Comparison of ENCODE assay signal across 26 cellular contexts in genomic region chr15:41072013-41072412, GRCh38. TPM values are rescaled to one million over a fixed set of nuclear protein-coding genes. Genes with fewer than 3 reads are reported as not detected.
DNase-seq lines count a peak whose midpoint lies in the region; ATAC-seq, FAIRE-seq and TF ChIP-seq lines count a peak whose summit lies in the region.
"Had no signal": no experiment of that assay in that cellular context is flagged by ENCODE, and none has a peak within 500 bp of the region (broad histone marks: within the 10 kb centered on the region; RNA-seq: fewer than 3 reads in every experiment).

No MANE protein-coding gene starts in this region.

- no peaks in the 10 kb centered on the region for H4K20me1 ChIP-seq in HepG2 (ENCODE audit: insufficient read depth, low read length)

- DNase-seq in HepG2 (ENCODE audit: low spot score) (no peak), right lobe of liver (no peak), kidney (no peak), GM12892 (ENCODE audit: insufficient read length) (no peak), gastrocnemius medialis (no peak)
- DNase-seq: ACHN; AML-193; BE2C; CD4-positive, alpha-beta T cell; CD8-positive, alpha-beta memory T cell; DMS 273 treated with DMSO at 0.1 percent for 48 hours; DMS79; EL; GF-D8; GM23248; H7; HFFc6 had no signal

- H3K36me3 ChIP-seq in HepG2 (replicated peaks in 1 of 2; ENCODE audit: control insufficient read depth in 1 of 2, insufficient read depth in 2 of 2, low read length in 2 of 2) (peaks cover 23 to 73% of the 10 kb centered on the region in 2 experiments), right lobe of liver (peaks cover 8 to 91% (median 38%) of the 10 kb centered on the region in 4 donors), kidney (ENCODE audit: control insufficient read depth in 1 of 2, insufficient read depth in 2 of 2, low read length in 2 of 2) (peaks cover 28 to 45% of the 10 kb centered on the region in 2 donors), gastrocnemius medialis (peaks cover 3 to 94% of the 10 kb centered on the region in 2 donors)

- POLR2A ChIA-PET in HepG2 (lab: Yijun Ruan, JAX), result no interaction called here

- no peak overlapping the region for H3K4me3 ChIP-seq in HepG2 (replicated peaks in 1 of 3; ENCODE audit: insufficient read depth in 1 of 3, low read depth in 2 of 3, low read length in 3 of 3)
- H3K4me3 ChIP-seq in right lobe of liver, result no peak overlapping the region
- no peak overlapping the region for H3K4me3 ChIP-seq in kidney (ENCODE audit: low read length in 2 of 2)
- no peak overlapping the region for H3K4me3 ChIP-seq in gastrocnemius medialis
- H3K4me3 ChIP-seq: A549; BLaER1 treated with 17β-estradiol and CSF1 and Interleukin-3, amounts not matched to agents 10 nM and 100 nM; GM23248 had no signal

- TF ChIP-seq EP300 in HepG2 (IDR thresholded peaks at IDR 0.05; ENCODE audit: low read depth in 2 of 2, low read length in 2 of 2), result no peak
- no peak for TF ChIP-seq EP300 in HepG2 (CRISPR knock-in tag; IDR thresholded peaks at IDR 0.05; ENCODE audit: borderline replicate concordance)

- no peaks in the 10 kb centered on the region for H3K27me3 ChIP-seq in HepG2 (ENCODE audit: control insufficient read depth in 1 of 2, insufficient read depth in 2 of 2, low read length in 2 of 2)
- H3K27me3 ChIP-seq in right lobe of liver, result no peaks in the 10 kb centered on the region
- H3K27me3 ChIP-seq in gastrocnemius medialis, result no peaks in the 10 kb centered on the region
- H3K27me3 ChIP-seq: BE2C; BLaER1 treated with 17β-estradiol and CSF1 and Interleukin-3, amounts not matched to agents 10 nM and 100 nM had no signal

- no peak overlapping the region for H2AFZ ChIP-seq in HepG2 (ENCODE audit: low read length)
- H2AFZ ChIP-seq: GM23248 had no signal

- H3K27ac ChIP-seq in HepG2 (ENCODE audit: extremely low read length, insufficient read depth, low read length) (no peak overlapping the region), right lobe of liver (no peak overlapping the region), kidney (ENCODE audit: low read depth in 2 of 2, low read length in 2 of 2) (no peak overlapping the region), gastrocnemius medialis (no peak overlapping the region)
- H3K27ac ChIP-seq: 22Rv1; A549; BLaER1 treated with 17β-estradiol and CSF1 and Interleukin-3, amounts not matched to agents 10 nM and 100 nM; GM23248 had no signal

- FAIRE-seq in HepG2 (lab: Jason Lieb, UNC), result no peak
- FAIRE-seq in endometrium (lab: Jason Lieb, UNC), result peak; percentile 69
- peak; percentile 15 for FAIRE-seq in kidney (lab: Jason Lieb, UNC)
- no peak for FAIRE-seq in GM12892 (lab: Jason Lieb, UNC)
- FAIRE-seq: A549, D721Med, GM12891, H1 had no signal

- ATAC-seq in HepG2, result no peak
- no peak for ATAC-seq in right lobe of liver
- no peak for ATAC-seq in HG02884 (IDR thresholded peaks at IDR 0.05; ENCODE audit: unreplicated experiment)
- ATAC-seq in gastrocnemius medialis, result no peak
- ATAC-seq: A549, HCT116 had no signal

- H3K4me2 ChIP-seq in HepG2 (ENCODE audit: low read depth, low read length), result no peak overlapping the region
- H3K4me2 ChIP-seq: A549; BLaER1 treated with 17β-estradiol and CSF1 and Interleukin-3, amounts not matched to agents 10 nM and 100 nM had no signal

- no peaks in the 10 kb centered on the region for H3K9me3 ChIP-seq in HepG2 (ENCODE audit: low read length)
- H3K9me3 ChIP-seq in right lobe of liver, result no peaks in the 10 kb centered on the region
- H3K9me3 ChIP-seq in kidney (ENCODE audit: control insufficient read depth in 1 of 2, low read length in 2 of 2), result no peaks in the 10 kb centered on the region
- H3K9me3 ChIP-seq in gastrocnemius medialis, result no peaks in the 10 kb centered on the region
- H3K9me3 ChIP-seq: A549, BE2C had no signal

- in situ Hi-C loops in HepG2 (cut with HindIII; ENCODE audit: extremely low pct_ligation_motif_present, low pct_unique_long_range_greater_than_20kb), result no loop called here
- in situ Hi-C loops in gastrocnemius medialis (cut with MboI; ENCODE audit: low sequenced_read_pairs in 4 of 4), result no loop called here

- H3K4me1 ChIP-seq in HepG2 (ENCODE audit: insufficient read depth, low read length) (no peaks in the 10 kb centered on the region), right lobe of liver (no peaks in the 10 kb centered on the region), kidney (ENCODE audit: control insufficient read depth in 1 of 2, insufficient read depth in 1 of 2, low read depth in 1 of 2, low read length in 2 of 2) (no peaks in the 10 kb centered on the region), gastrocnemius medialis (no peaks in the 10 kb centered on the region)
- H3K4me1 ChIP-seq: A549, BE2C had no signal

- WGBS in HepG2 (ENCODE audit: low lambda C conversion rate), result 98% methylated on average over 3 of the region's 3 CpGs
- WGBS in right lobe of liver (ENCODE audit: insufficient coverage, low coverage, low lambda C conversion rate, missing lambda C conversion rate), result 89% methylated on average over 3 of the region's 3 CpGs

- TF ChIP-seq POLR2A in HepG2 (IDR thresholded peaks at IDR 0.05; ENCODE audit: insufficient read depth in 1 of 2, low read depth in 2 of 2, low read length in 2 of 2), result no peak
- no peak for TF ChIP-seq POLR2A in right lobe of liver (IDR thresholded peaks at IDR 0.05)
- TF ChIP-seq POLR2A in GM12892 (IDR thresholded peaks at IDR 0.05; ENCODE audit: low read depth, low read length), result no peak
- no peak for TF ChIP-seq POLR2A in gastrocnemius medialis (IDR thresholded peaks at IDR 0.05)

- BruUV-seq in HepG2 (replicated peaks; lab: Mats Ljungman, UMichigan), result no TSS peak

- TF ChIP-seq RAD21 in HepG2 (CRISPR knock-in tag; IDR thresholded peaks at IDR 0.05), result no peak

- no peak overlapping the region for H3K9ac ChIP-seq in HepG2 (ENCODE audit: insufficient read depth, low read depth, low read length)
- no peak overlapping the region for H3K9ac ChIP-seq in kidney (ENCODE audit: low read length in 2 of 2)
- H3K9ac ChIP-seq: BLaER1 treated with 17β-estradiol and CSF1 and Interleukin-3, amounts not matched to agents 10 nM and 100 nM; GM23248 had no signal

- TF ChIP-seq CTCF in HepG2 (CRISPR knock-in tag; IDR thresholded peaks at IDR 0.05), result no peak
- TF ChIP-seq CTCF in right lobe of liver (IDR thresholded peaks at IDR 0.05), result no peak
- no peak for TF ChIP-seq CTCF in kidney (IDR thresholded peaks at IDR 0.05; ENCODE audit: borderline replicate concordance, extremely low read depth, insufficient read depth)
- no peak for TF ChIP-seq CTCF in gastrocnemius medialis (IDR thresholded peaks at IDR 0.05 in 4 of 5, conservative IDR thresholded peaks at IDR 0.05 in 1 of 5)

- intact Hi-C loops in HepG2 (cut with micrococcal nuclease; ENCODE audit: unreplicated experiment) (no loop called here), right lobe of liver (cut with DNase I) (no loop called here), kidney (cut with DNase I) (no loop called here), gastrocnemius medialis (cut with DNase I; ENCODE audit: low total_unique reads) (no loop called here)

- H3K79me2 ChIP-seq in HepG2 (ENCODE audit: insufficient read depth, low read length), result no peaks in the 10 kb centered on the region

- CTCF ChIA-PET in HepG2 (lab: Yijun Ruan, JAX; ENCODE audit: low intra/inter-chr PET ratio, low total read pairs), result no interaction called here

TF ChIP-seq in HepG2, 621 proteins besides CTCF, POLR2A, EP300 and RAD21:
- peak; percentile 67 for TF ChIP-seq ATF7 (IDR thresholded peaks at IDR 0.05)
- no peak for TF ChIP-seq ATF7 (CRISPR knock-in tag; IDR thresholded peaks at IDR 0.05)
- TF ChIP-seq ZNF780A (CRISPR knock-in tag; IDR thresholded peaks at IDR 0.05), result no peak

RNA-seq across cellular contexts. Expression of gene INO80, which starts 44.1 kb away (rescaled TPM):
- total RNA-seq in HepG2 (2016; rRNA removed; fragmentation: Illumina TruSeq; extraction: Trizol) (14.8 and 18.5 TPM in 2 replicates), right lobe of liver (10 to 100 TPM in 4 of 6 experiments, 1 to 10 TPM in 2; 7.8 to 12.5 (median 11.2) TPM), kidney (27.3 TPM), gastrocnemius medialis (10 to 100 TPM; 25.5 to 33.0 (median 27.8) TPM)
- 6.4 and 10.2 TPM in 2 replicates for total RNA-seq in HepG2 (2016; cell fraction: cytosol; rRNA removed; fragmentation: Illumina TruSeq; extraction: Trizol; ENCODE audit: low read depth)
- total RNA-seq in HepG2 (2016; cell fraction: insoluble cytoplasmic fraction; rRNA removed; fragmentation: Illumina TruSeq; extraction: Trizol), result 15.9 and 17.0 TPM in 2 replicates
- total RNA-seq in HepG2 (2016; cell fraction: membrane; rRNA removed; fragmentation: Illumina TruSeq; extraction: Trizol), result 6.5 and 7.4 TPM in 2 replicates
- total RNA-seq in HepG2 (2016; cell fraction: nucleus; rRNA removed; fragmentation: Illumina TruSeq; extraction: Trizol), result 20.6 and 22.8 TPM in 2 replicates
- polyA plus RNA-seq in HepG2 (2011; rRNA removed) (3.6 and 4.9 TPM in 2 replicates), kidney (ENCODE audit: insufficient read depth, low read depth, low replicate concordance) (6.0 TPM)
- polyA plus RNA-seq in HepG2 (2011; cell fraction: cytosol; rRNA removed), result 3.5 and 3.6 TPM in 2 replicates
- polyA plus RNA-seq in HepG2 (2011; cell fraction: nucleus; rRNA removed), result 10.3 and 12.1 TPM in 2 replicates
- polyA plus RNA-seq in HepG2 (2012), result 9.6 and 12.2 TPM in 2 replicates
- polyA plus RNA-seq in HepG2 (2016; cell fraction: cytosol; fragmentation: Illumina TruSeq; extraction: Trizol; ENCODE audit: low read depth), result 1.4 and 1.9 TPM in 2 replicates
- 11.6 and 14.5 TPM in 2 replicates for polyA plus RNA-seq in HepG2 (2016; cell fraction: insoluble cytoplasmic fraction; fragmentation: Illumina TruSeq; extraction: Trizol; ENCODE audit: low read depth)
- polyA plus RNA-seq in HepG2 (2016; cell fraction: membrane; fragmentation: Illumina TruSeq; extraction: Trizol; ENCODE audit: low read depth), result 3.2 TPM in 2 replicates
- 24.6 and 30.0 TPM in 2 replicates for polyA plus RNA-seq in HepG2 (2016; cell fraction: nucleus; fragmentation: Illumina TruSeq; extraction: Trizol; ENCODE audit: insufficient read depth, low read depth)
- 18.6 and 20.6 TPM in 2 replicates for polyA minus RNA-seq in HepG2 (2011; rRNA and poly(A)+ RNA removed; ENCODE audit: low replicate concordance)
- 8.1 and 15.6 TPM in 2 replicates for polyA minus RNA-seq in HepG2 (2011; cell fraction: cytosol; rRNA and poly(A)+ RNA removed)
- polyA minus RNA-seq in HepG2 (2011; cell fraction: nucleus; rRNA and poly(A)+ RNA removed), result 40.0 and 46.2 TPM in 2 replicates
- polyA plus RNA-seq in GM12892 (2012; ENCODE audit: missing spikeins), result 14.6 TPM
